Comparison of ENCODE assay signal across 9 cellular contexts in genomic region chr10:986881-987634, GRCh38. TPM values are rescaled to one million over a fixed set of nuclear protein-coding genes. Genes with fewer than 3 reads are reported as not detected.
A peak's percentile ranks its signal among the peaks of the same experiment; 100 is the strongest.
DNase-seq lines count a peak whose midpoint lies in the region; ATAC-seq and TF ChIP-seq lines count a peak whose summit lies in the region.
"Had no signal": no experiment of that assay in that cellular context is flagged by ENCODE, and none has a peak within 500 bp of the region (broad histone marks: within the 10 kb centered on the region; RNA-seq: fewer than 3 reads in every experiment).

No MANE protein-coding gene starts in this region.

- WGBS in esophagus, 2 donors: 71 to 74% methylated on average over 14 of the region's 14 CpGs

- DNase-seq in SKM-1 treated with dmso at 0.1 percent for 144 hours (lab: John Stamatoyannopoulos, UW; ENCODE audit: unreplicated experiment) (peak; percentile 1), SKM-1 (lab: John Stamatoyannopoulos, UW; ENCODE audit: unreplicated experiment) (no peak), RWPE1 (ENCODE audit: low spot score) (peak; percentile 50), osteoblast (ENCODE audit: insufficient read length, low spot score, missing footprints) (peak; percentile 92)
- DNase-seq in stimulated activated CD4-positive, alpha-beta T cell treated with anti-CD3 and anti-CD28 coated beads, Interleukin-2, amount 100 ng/mL, for 48 hours: no peak

- peaks cover 0 to 4% of the 10 kb centered on the region in 2 donors for H3K36me3 ChIP-seq in esophagus (ENCODE audit: control insufficient read depth in 2 of 2, insufficient read depth in 2 of 2, low read length in 1 of 2)
- H3K36me3 ChIP-seq in osteoblast (ENCODE audit: insufficient read depth, low read length): peaks cover 4% of the 10 kb centered on the region

- H3K79me2 ChIP-seq in osteoblast (ENCODE audit: insufficient read depth, low read length): peaks cover 58% of the 10 kb centered on the region

- H2AFZ ChIP-seq in osteoblast (ENCODE audit: low read length): peak overlapping the region; percentile 18

- peak overlapping the region; percentile 81 for H3K27ac ChIP-seq in RWPE1
- H3K27ac ChIP-seq in esophagus (ENCODE audit: low read depth in 2 of 2, low read length in 1 of 2): peak overlapping the region; percentile 90 to 97
- H3K27ac ChIP-seq in osteoblast (ENCODE audit: low read depth, low read length): peak overlapping the region; percentile 98

- TF ChIP-seq CTCF in RWPE1 (conservative IDR thresholded peaks at IDR 0.05; ENCODE audit: low read depth): no peak
- TF ChIP-seq CTCF in osteoblast (IDR thresholded peaks at IDR 0.05; ENCODE audit: extremely low read depth, low read depth, low read length): no peak

- ATAC-seq in HG02678 (IDR thresholded peaks at IDR 0.05; ENCODE audit: unreplicated experiment): no peak
- ATAC-seq in GM18858 (IDR thresholded peaks at IDR 0.05; ENCODE audit: unreplicated experiment): no peak

- H4K20me1 ChIP-seq in osteoblast (ENCODE audit: insufficient read depth, low read length): peaks cover 20% of the 10 kb centered on the region

- H3K4me1 ChIP-seq in esophagus (ENCODE audit: control insufficient read depth in 2 of 2, insufficient read depth in 2 of 2, low read length in 1 of 2): peaks cover 2 to 6% of the 10 kb centered on the region in 2 donors
- H3K4me1 ChIP-seq in osteoblast (ENCODE audit: insufficient read depth, low read length): peaks cover 36% of the 10 kb centered on the region

- CTCF ChIA-PET in RWPE1 (lab: Yijun Ruan, JAX): interaction anchor here (0.6 kb wide), 1 partner anchor 63 kb away, joined by 5 read pairs; no protein-coding TSS in a partner anchor

- POLR2A ChIA-PET in RWPE1 (lab: Yijun Ruan, JAX; ENCODE audit: low non-redundant PET): no interaction called here

- H3K27me3 ChIP-seq in esophagus (ENCODE audit: control insufficient read depth in 1 of 2, insufficient read depth in 2 of 2, low read length in 2 of 2): no peaks in the 10 kb centered on the region
- no peaks in the 10 kb centered on the region for H3K27me3 ChIP-seq in osteoblast (ENCODE audit: insufficient read depth, low read length)

- peak overlapping the region; percentile 84 for H3K4me2 ChIP-seq in osteoblast (ENCODE audit: insufficient read depth, low read length)

- H3K9me3 ChIP-seq in esophagus (ENCODE audit: control insufficient read depth in 2 of 2, insufficient read depth in 1 of 2, low read depth in 1 of 2, low read length in 1 of 2): no peaks in the 10 kb centered on the region
- H3K9me3 ChIP-seq in osteoblast (ENCODE audit: low read depth, low read length): no peaks in the 10 kb centered on the region

- H3K4me3 ChIP-seq in esophagus (ENCODE audit: low read depth in 1 of 2, low read length in 2 of 2): peak overlapping the region; percentile 88 to 92
- peak overlapping the region; percentile 98 for H3K4me3 ChIP-seq in osteoblast (ENCODE audit: insufficient read depth, low read length)

RNA-seq across cellular contexts. Expression of gene GTPBP4, which starts 1.2 kb away (rescaled TPM):
- 10 to 100 TPM in 1 of 2 donors, 1 to 10 TPM in 1; 9.8 to 29.4 TPM for polyA plus RNA-seq in esophagus
- total RNA-seq in osteoblast: 25.0 and 27.1 TPM in 2 replicates

RNA-seq across cellular contexts. Expression of gene IDI2, which starts 38.6 kb away (rescaled TPM):
- not detected for polyA plus RNA-seq in esophagus
- not detected in 2 replicates for total RNA-seq in osteoblast
- total RNA-seq: dermis microvascular lymphatic vessel endothelial cell had no signal

RNA-seq across cellular contexts. Expression of gene LARP4B, which starts 55.6 kb away (rescaled TPM):
- polyA plus RNA-seq in esophagus: 10 to 100 TPM; 19.7 to 22.4 TPM
- 44.5 and 46.0 TPM in 2 replicates for total RNA-seq in osteoblast

Comparison
In these comparisons a context has a peak if more than half of its experiments do, and no peak if none do; other contexts are left out.
1. DNase-seq: peak in SKM-1 treated with dmso at 0.1 percent for 144 hours (single experiment), RWPE1 (single experiment) and osteoblast (single experiment); none in SKM-1 (single experiment) and stimulated activated CD4-positive, alpha-beta T cell treated with anti-CD3 and anti-CD28 coated beads, Interleukin-2, amount 100 ng/mL, for 48 hours (0 of 2).
2. Peak in every context shown above with its lines, with median percentiles within 50 percentile points of each other: H3K27ac ChIP-seq.